ENCODE assay signal across 31 cellular contexts in the genomic region with DNA sequence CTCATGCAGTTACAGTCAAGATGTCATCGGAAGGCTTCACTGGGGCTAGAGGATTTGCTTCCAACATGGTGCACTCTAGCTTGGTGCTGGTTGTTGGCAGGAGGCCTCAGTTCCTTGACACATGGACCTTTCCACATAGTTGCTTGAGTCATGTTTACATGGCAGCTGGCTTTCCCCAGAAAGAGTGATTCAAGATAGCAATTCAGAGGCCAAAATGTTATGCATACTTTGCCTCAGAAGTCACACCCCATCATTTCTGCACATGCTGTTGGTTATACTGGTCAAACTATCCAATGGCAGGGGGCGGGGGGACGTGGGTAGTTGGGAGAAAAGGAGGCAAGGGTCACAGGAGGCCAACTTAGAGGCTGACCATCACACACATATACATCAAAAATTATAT. TPM values are rescaled to one million over a fixed set of nuclear protein-coding genes. Genes with fewer than 3 reads are reported as not detected.
DNase-seq lines count a peak whose midpoint lies in the region; ATAC-seq, FAIRE-seq and TF ChIP-seq lines count a peak whose summit lies in the region.
"Had no signal": no experiment of that assay in that cellular context is flagged by ENCODE, and none has a peak within 500 bp of the region (broad histone marks: within the 10 kb centered on the region; RNA-seq: fewer than 3 reads in every experiment).

No MANE protein-coding gene starts in this region.

- POLR2A ChIA-PET in CD4-positive, alpha-beta T cell (lab: Charles Lee) = interaction anchor here (0.5 kb wide), 1 partner anchor 56 kb away, joined by 3 read pairs; no protein-coding TSS in a partner anchor

- H3K4me1 ChIP-seq in small intestine (ENCODE audit: control insufficient read depth in 2 of 2, insufficient read depth in 1 of 2, low read depth in 1 of 2, low read length in 1 of 2) = no peaks in the 10 kb centered on the region
- H3K4me1 ChIP-seq: heart right ventricle, SJSA1, thyroid gland had no signal

- CTCF ChIA-PET in CD4-positive, alpha-beta T cell (lab: Charles Lee) = no interaction called here

- no peaks in the 10 kb centered on the region for H3K4me1 Mint-ChIP-seq in CD4-positive, alpha-beta T cell (ENCODE audit: low read depth)
- H3K4me1 Mint-ChIP-seq: activated naive CD8-positive, alpha-beta T cell treated with anti-CD3 and anti-CD28 coated beads, Interleukin-2, amount 10 ng/mL, durations not matched to agents 7 days and 5 days; naive B cell had no signal

- H3K27me3 ChIP-seq in CD4-positive, alpha-beta T cell (ENCODE audit: control insufficient read depth, insufficient read depth, low read length) = peaks cover 2% of the 10 kb centered on the region
- no peaks in the 10 kb centered on the region for H3K27me3 ChIP-seq in small intestine (ENCODE audit: control insufficient read depth in 2 of 2, insufficient read depth in 2 of 2, low read length in 2 of 2)
- H3K27me3 ChIP-seq: SJSA1, thyroid gland had no signal

- H3K36me3 Mint-ChIP-seq in CD4-positive, alpha-beta T cell (ENCODE audit: low read depth) = no peaks in the 10 kb centered on the region

- no peak overlapping the region for H3K4me3 ChIP-seq in epithelial cell of esophagus (ENCODE audit: low read length)
- no peak overlapping the region for H3K4me3 ChIP-seq in small intestine (ENCODE audit: low read depth in 1 of 2, low read length in 2 of 2)
- H3K4me3 ChIP-seq: heart right ventricle, SJSA1, thyroid gland had no signal

- DNase-seq in GM04504 (ENCODE audit: low read depth) (peak; percentile 3), RPMI7951 (ENCODE audit: low read depth) (peak; percentile 65), epithelial cell of esophagus (ENCODE audit: low read depth) (peak; percentile 84), myocyte (ENCODE audit: low read depth) (peak; percentile 25), small intestine (no peak), C1 segment of cervical spinal cord (lab: John Stamatoyannopoulos, UW) (no peak), superior temporal gyrus (ENCODE audit: extremely low spot score) (no peak)
- DNase-seq in CD4-positive, alpha-beta T cell = no peak
- DNase-seq: activated CD4-positive, CD25-positive, alpha-beta regulatory T cell treated with anti-CD3 and anti-CD28 coated beads, Interleukin-2, amount 50 U/mL, for 72 hours; activated CD8-positive, alpha-beta T cell treated with anti-CD3 and anti-CD28 coated beads for 36 hours; activated effector memory CD4-positive, alpha-beta T cell treated with Interleukin-2 at 50 U/mL for 16 hours; activated naive CD8-positive, alpha-beta T cell treated with anti-CD3 and anti-CD28 coated beads, Interleukin-2, amount 10 ng/mL, durations not matched to agents 7 days and 5 days; cortex of kidney; heart right ventricle; KBM-7; left colon; mesendoderm; MV-4-11; naive B cell; NCI-H1694 treated with DMSO at 0.1 percent for 48 hours; NCI-H2171; NCI-H526 treated with DMSO at 0.1 percent for 48 hours; occipital lobe; stimulated activated CD4-positive, alpha-beta T cell treated with anti-CD3 and anti-CD28 coated beads, Interleukin-4, amount 100 ng/mL, for 4 hours; stimulated activated naive CD4-positive, alpha-beta T cell treated with Interleukin-2 at 50 U/mL for 16 hours; T-helper 1 cell; thyroid gland had no signal

- H3K9me3 Mint-ChIP-seq in CD4-positive, alpha-beta T cell = peaks cover 13% of the 10 kb centered on the region

- no peak for TF ChIP-seq CTCF in epithelial cell of esophagus (IDR thresholded peaks at IDR 0.05; ENCODE audit: insufficient read depth, low read depth, low read length, missing control alignments)
- TF ChIP-seq CTCF in CD4-positive, alpha-beta T cell (IDR thresholded peaks at IDR 0.05) = no peak

- no peak overlapping the region for H3K27ac ChIP-seq in CD4-positive, alpha-beta T cell (ENCODE audit: low read depth, low read length)
- no peak overlapping the region for H3K27ac ChIP-seq in small intestine (ENCODE audit: low read depth in 1 of 2, low read length in 1 of 2)
- H3K27ac ChIP-seq: heart right ventricle, SJSA1, thyroid gland had no signal

- intact Hi-C loops in CD4-positive, alpha-beta T cell (cut with DNase I, micrococcal nuclease) = no loop called here

- peaks cover 19% of the 10 kb centered on the region for H3K9me3 ChIP-seq in CD4-positive, alpha-beta T cell (ENCODE audit: control insufficient read depth, low read length)
- no peaks in the 10 kb centered on the region for H3K9me3 ChIP-seq in small intestine (ENCODE audit: control insufficient read depth, low read depth)
- H3K9me3 ChIP-seq: thyroid gland had no signal

- no peak for ATAC-seq in CD4-positive, alpha-beta T cell (ENCODE audit: poor library complexity)
- ATAC-seq: activated CD8-positive, alpha-beta T cell treated with anti-CD3 and anti-CD28 coated beads for 36 hours; heart right ventricle; left colon had no signal

- no peak overlapping the region for H3K27ac Mint-ChIP-seq in CD4-positive, alpha-beta T cell
- H3K27ac Mint-ChIP-seq: activated CD8-positive, alpha-beta T cell treated with anti-CD3 and anti-CD28 coated beads for 36 hours; activated naive CD8-positive, alpha-beta T cell treated with anti-CD3 and anti-CD28 coated beads, Interleukin-2, amount 10 ng/mL, durations not matched to agents 7 days and 5 days; naive B cell had no signal

- FAIRE-seq in small intestine (lab: Jason Lieb, UNC) = no peak
- FAIRE-seq: RCC 7860 had no signal

- H3K4me3 Mint-ChIP-seq in CD4-positive, alpha-beta T cell = no peak overlapping the region
- H3K4me3 Mint-ChIP-seq: activated CD8-positive, alpha-beta T cell treated with anti-CD3 and anti-CD28 coated beads for 36 hours; activated naive CD8-positive, alpha-beta T cell treated with anti-CD3 and anti-CD28 coated beads, Interleukin-2, amount 10 ng/mL, durations not matched to agents 7 days and 5 days; naive B cell had no signal

- H3K27me3 Mint-ChIP-seq in CD4-positive, alpha-beta T cell = peaks cover 38% of the 10 kb centered on the region

- 81 to 84% (median 83%) methylated on average over 3 of the region's 3 CpGs for WGBS in small intestine, 3 donors

- no peaks in the 10 kb centered on the region for H3K36me3 ChIP-seq in small intestine (ENCODE audit: control insufficient read depth in 2 of 2, insufficient read depth in 2 of 2, low read length in 2 of 2)
- H3K36me3 ChIP-seq: heart right ventricle, SJSA1, thyroid gland had no signal

RNA-seq across cellular contexts. Expression of a gene that starts 58.7 kb away (rescaled TPM):
- not detected in 2 replicates for total RNA-seq in RPMI7951 (2014; rRNA removed; shearing (Covaris generic))
- not detected in 2 replicates for total RNA-seq in myocyte
- not detected for polyA plus RNA-seq in myocyte (2012)
- total RNA-seq in CD4-positive, alpha-beta T cell = under 1 TPM; 0.14 to 0.19 TPM
- not detected for polyA plus RNA-seq in small intestine
- total RNA-seq: fibroblast of villous mesenchyme, heart right ventricle, left colon, occipital lobe, renal cortical epithelial cell, SJSA1, thyroid gland had no signal
- polyA plus RNA-seq: heart right ventricle had no signal

Comparison
In these comparisons a context has a peak if more than half of its experiments do, and no peak if none do; other contexts are left out.
1. DNase-seq: peak in GM04504 (single experiment), RPMI7951 (single experiment), epithelial cell of esophagus (single experiment) and myocyte (single experiment); none in CD4-positive, alpha-beta T cell (0 of 10), small intestine (single experiment), C1 segment of cervical spinal cord (0 of 14) and superior temporal gyrus (single experiment).